Comparison of ENCODE assay signal across 12 cellular contexts in genomic region chr3:112639451-112640332, GRCh38. TPM values are rescaled to one million over a fixed set of nuclear protein-coding genes. Genes with fewer than 3 reads are reported as not detected.
DNase-seq lines count a peak whose midpoint lies in the region; ATAC-seq and TF ChIP-seq lines count a peak whose summit lies in the region.
"Had no signal": no experiment of that assay in that cellular context is flagged by ENCODE, and none has a peak within 500 bp of the region (broad histone marks: within the 10 kb centered on the region; RNA-seq: fewer than 3 reads in every experiment).

No MANE protein-coding gene starts in this region.

- WGBS in ovary, 3 donors = 69 to 80% (median 77%) methylated on average over 21 of the region's 21 CpGs

- H3K27me3 ChIP-seq in SJCRH30 (no peaks in the 10 kb centered on the region), ovary (no peaks in the 10 kb centered on the region)
- H3K27me3 ChIP-seq: upper lobe of left lung had no signal

- intact Hi-C loops in ovary (cut with DNase I) = loop anchor here (5.0 to 10.0 kb wide), 8 partner anchors 55 to 345 kb away; partner anchors contain the start of genes CD200R1 (in 2 of the 4), ATG3 (in 1 of the 4), CD200 (in 1 of the 4) and SLC35A5 (in 1 of the 4)

- H3K27ac ChIP-seq in 22Rv1 = peak overlapping the region; percentile 46; the same call in 1 of the 2 replicates
- peak overlapping the region; percentile 95; the same call in 1 of the 2 replicates for H3K27ac ChIP-seq in SJCRH30
- peak overlapping the region; percentile 39 to 76 for H3K27ac ChIP-seq in ovary
- H3K27ac ChIP-seq: VCaP had no signal

- no peak for TF ChIP-seq EP300 in ovary (IDR thresholded peaks at IDR 0.05)

- TF ChIP-seq POLR2A in ovary (IDR thresholded peaks at IDR 0.05) = no peak

- DNase-seq in SJCRH30 = no peak
- peak; percentile 56 for DNase-seq in fibroblast of mammary gland (ENCODE audit: low read depth)
- DNase-seq in ovary = peak in 4 of 5 donors; percentile 16 to 36 (median 32)
- DNase-seq: activated T-cell treated with anti-CD3 and anti-CD28 coated beads, Interleukin-2, amount 50 U/mL, for 1 hour; central memory CD4-positive, alpha-beta T cell had no signal

- H3K36me3 ChIP-seq in SJCRH30 = no peaks in the 10 kb centered on the region
- no peaks in the 10 kb centered on the region for H3K36me3 ChIP-seq in ovary
- H3K36me3 ChIP-seq: upper lobe of left lung had no signal

- peaks cover 7% of the 10 kb centered on the region; the same call in 1 of the 2 replicates for H3K4me1 ChIP-seq in SJCRH30
- peaks cover 15% of the 10 kb centered on the region for H3K4me1 ChIP-seq in ovary (ENCODE audit: insufficient read depth)

- H3K4me3 ChIP-seq in SJCRH30 (peak overlapping the region; percentile 57), fibroblast of mammary gland (ENCODE audit: control insufficient read depth, low read depth, low read length) (peak overlapping the region; percentile 86), ovary (peak overlapping the region; percentile 35)

- H3K9me3 ChIP-seq in SJCRH30 (replicated peaks) (no peaks in the 10 kb centered on the region; the same call in 1 of the 2 replicates), ovary (no peaks in the 10 kb centered on the region)
- H3K9me3 ChIP-seq: upper lobe of left lung had no signal

- TF ChIP-seq CTCF in 22Rv1 (IDR thresholded peaks at IDR 0.05) (no peak), fibroblast of mammary gland (conservative IDR thresholded peaks at IDR 0.05; ENCODE audit: control insufficient read depth, insufficient read depth, low read depth, low read length) (no peak), ovary (IDR thresholded peaks at IDR 0.05) (no peak)

- ATAC-seq in GM18519 (IDR thresholded peaks at IDR 0.05; ENCODE audit: low FRiP score, unreplicated experiment) (no peak), HG02623 (IDR thresholded peaks at IDR 0.05; ENCODE audit: unreplicated experiment) (no peak), GM19023 (IDR thresholded peaks at IDR 0.05; ENCODE audit: unreplicated experiment) (no peak), GM21423 (IDR thresholded peaks at IDR 0.05; ENCODE audit: unreplicated experiment) (no peak)

RNA-seq across cellular contexts. Expression of gene CCDC80, which starts 1.3 kb away (rescaled TPM):
- 14.5 and 18.0 TPM in 2 replicates for total RNA-seq in SJCRH30 (2014; rRNA removed; shearing (Covaris generic))
- total RNA-seq in ovary = 100 to 1,000 TPM in 3 of 7 donors, 10 to 100 TPM in 4; 13.2 to 256 (median 92.2) TPM
- 100 to 1,000 TPM in 1 of 2 donors, 10 to 100 TPM in 1; 61.4 to 539 TPM for polyA plus RNA-seq in ovary

Comparison
In these comparisons a context has a peak if more than half of its experiments do, and no peak if none do; other contexts are left out.
1. DNase-seq: peak in fibroblast of mammary gland (single experiment) and ovary (4 of 5); none in SJCRH30 (0 of 2).
2. H3K4me3 ChIP-seq: peak in every context shown above with its lines; median percentile 86 in fibroblast of mammary gland; 57 in SJCRH30; 35 in ovary.
3. Peak in every context shown above with its lines, with median percentiles within 50 percentile points of each other: H3K27ac ChIP-seq.